ENCODE assay signal across 9 cellular contexts in genomic region chr20:49990310-49990720, GRCh38. TPM values are rescaled to one million over a fixed set of nuclear protein-coding genes. Genes with fewer than 3 reads are reported as not detected.
A peak's percentile ranks its signal among the peaks of the same experiment; 100 is the strongest.
DNase-seq lines count a peak whose midpoint lies in the region; ATAC-seq and TF ChIP-seq lines count a peak whose summit lies in the region.
"Had no signal": no experiment of that assay in that cellular context is flagged by ENCODE, and none has a peak within 500 bp of the region (broad histone marks: within the 10 kb centered on the region; RNA-seq: fewer than 3 reads in every experiment).

No MANE protein-coding gene starts in this region.

- H3K36me3 Mint-ChIP-seq in T-cell, result no peaks in the 10 kb centered on the region

- peak overlapping the region; percentile 57; the same call in 1 of the 2 replicates for H3K27ac ChIP-seq in BLaER1
- peak overlapping the region; percentile 69 for H3K27ac ChIP-seq in SK-N-MC
- H3K27ac ChIP-seq in right atrium auricular region, result peak overlapping the region; percentile 72 to 80
- no peak overlapping the region for H3K27ac ChIP-seq in aorta (ENCODE audit: low read depth in 1 of 2, low read length in 2 of 2)

- CTCF ChIA-PET in T-cell (lab: Charles Lee), result no interaction called here

- ATAC-seq in aorta (ENCODE audit: low FRiP score), result no peak
- no peak for ATAC-seq in T-cell (replicated peaks in 1 of 4)
- no peak for ATAC-seq in GM18870 (IDR thresholded peaks at IDR 0.05; ENCODE audit: unreplicated experiment)

- POLR2A ChIA-PET in T-cell (lab: Charles Lee), result interaction anchor here in 1 of 2 donors (0.5 kb wide), 1 partner anchor 73 kb away, joined by 3 read pairs; no protein-coding TSS in a partner anchor

- peaks cover 76% of the 10 kb centered on the region for H3K4me1 ChIP-seq in BLaER1
- peaks cover 0 to 59% of the 10 kb centered on the region in 2 donors for H3K4me1 ChIP-seq in right atrium auricular region
- no peaks in the 10 kb centered on the region for H3K4me1 ChIP-seq in aorta (ENCODE audit: control insufficient read depth in 1 of 2, insufficient read depth in 2 of 2, low read length in 2 of 2)

- no peaks in the 10 kb centered on the region for H3K9me3 Mint-ChIP-seq in T-cell

- H3K4me3 ChIP-seq in BLaER1 (no peak overlapping the region), SK-N-MC (no peak overlapping the region), right atrium auricular region (no peak overlapping the region), aorta (ENCODE audit: low read length in 2 of 2) (no peak overlapping the region)

- no peak overlapping the region for H3K4me3 Mint-ChIP-seq in T-cell

- intact Hi-C loops in aorta (cut with DNase I), result no loop called here

- H3K36me3 ChIP-seq in BLaER1 (peaks cover 20% of the 10 kb centered on the region), SK-N-MC (ENCODE audit: insufficient read depth, low read length) (0 out of 2 replicates have a peak, but pooled peaks cover 4% of the 10 kb centered on the region), right atrium auricular region (no peaks in the 10 kb centered on the region), aorta (ENCODE audit: control insufficient read depth in 1 of 2, insufficient read depth in 2 of 2, low read length in 1 of 2) (no peaks in the 10 kb centered on the region)

- DNase-seq in SK-N-MC (ENCODE audit: low read depth, low spot score) (no peak), right atrium auricular region (ENCODE audit: low spot score) (no peak), pons (ENCODE audit: low spot score) (peak; percentile 63), aorta (no peak), T-cell (no peak), superior temporal gyrus (ENCODE audit: extremely low spot score) (no peak)
- DNase-seq: activated CD4-positive, alpha-beta T cell treated with anti-CD3 and anti-CD28 coated beads, Interleukin-2, amount 50 U/mL, for 48 hours had no signal

- 10 to 16% methylated on average over 7 of the region's 7 CpGs for WGBS in aorta, 2 donors

- no peaks in the 10 kb centered on the region for H3K4me1 Mint-ChIP-seq in T-cell

- peak overlapping the region; percentile 78; the same call in 1 of the 2 replicates for H3K4me2 ChIP-seq in BLaER1

- H3K27ac Mint-ChIP-seq in T-cell, result no peak overlapping the region

- H3K9ac ChIP-seq in BLaER1 (0 out of 2 replicates have a peak overlapping the region, but pooled peaks have one; percentile 8), SK-N-MC (ENCODE audit: insufficient read length) (peak overlapping the region; percentile 15)

- no peaks in the 10 kb centered on the region for H3K27me3 Mint-ChIP-seq in T-cell

- no peak for TF ChIP-seq CTCF in right atrium auricular region (IDR thresholded peaks at IDR 0.05)

- peaks cover 17% of the 10 kb centered on the region; the same call in 1 of the 2 replicates for H4K20me1 ChIP-seq in BLaER1

- H3K27me3 ChIP-seq in BLaER1 (no peaks in the 10 kb centered on the region), right atrium auricular region (no peaks in the 10 kb centered on the region), aorta (ENCODE audit: control insufficient read depth in 1 of 2, insufficient read depth in 2 of 2, low read length in 1 of 2) (no peaks in the 10 kb centered on the region)

- H3K9me3 ChIP-seq in BLaER1 (no peaks in the 10 kb centered on the region), SK-N-MC (ENCODE audit: low read depth, low read length) (no peaks in the 10 kb centered on the region), right atrium auricular region (no peaks in the 10 kb centered on the region), aorta (ENCODE audit: control insufficient read depth, low read length) (no peaks in the 10 kb centered on the region)

RNA-seq across cellular contexts. Expression of gene SNAI1, which starts 7.5 kb away (rescaled TPM):
- 1 to 10 TPM; 4.3 to 4.4 TPM for total RNA-seq in right atrium auricular region
- total RNA-seq in aorta, result 10 to 100 TPM; 10.4 to 44.7 TPM
- polyA plus RNA-seq in aorta, result 1 to 10 TPM; 7.8 to 8.3 TPM
- total RNA-seq in T-cell, result 1 to 10 TPM in 3 of 5 donors, under 1 TPM in 2; 0.95 to 3.1 (median 1.3) TPM

RNA-seq across cellular contexts. Expression of gene RNF114, which starts 54.1 kb away (rescaled TPM):
- total RNA-seq in right atrium auricular region (100 to 1,000 TPM in 1 of 2 donors, 10 to 100 TPM in 1; 40.2 to 117 TPM), aorta (10 to 100 TPM; 46.8 to 70.6 TPM), T-cell (100 to 1,000 TPM in 2 of 5 donors, 10 to 100 TPM in 3; 83.5 to 109 (median 95.7) TPM)
- 10 to 100 TPM; 32.1 to 38.4 TPM for polyA plus RNA-seq in aorta

Comparison
In these comparisons a context has a peak if more than half of its experiments do, and no peak if none do; other contexts are left out.
1. H3K27ac ChIP-seq: peak in BLaER1 (single experiment), SK-N-MC (single experiment) and right atrium auricular region (2 of 2); none in aorta (0 of 2).